Comparison of ENCODE assay signal across 19 cellular contexts in the genomic region with DNA sequence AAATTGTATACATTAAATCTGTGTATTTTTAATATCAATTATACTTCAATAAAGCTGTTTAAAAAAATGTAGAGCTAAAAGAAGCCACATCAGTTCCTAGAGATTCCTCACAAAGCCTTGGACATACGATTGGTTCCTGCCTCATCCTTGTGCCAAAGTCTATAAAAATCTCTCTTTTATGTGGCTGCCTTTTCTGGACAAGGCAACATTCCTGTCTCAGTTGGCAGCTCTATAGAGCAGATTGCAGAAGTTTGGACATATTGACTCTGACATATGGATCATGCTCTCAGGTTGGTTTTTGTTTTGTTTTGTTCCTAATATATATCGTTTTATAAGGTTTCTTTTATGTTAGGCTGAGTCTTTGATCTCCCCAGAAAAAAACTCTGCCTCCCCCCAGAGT.
DNase-seq lines count a peak whose midpoint lies in the region; ATAC-seq and TF ChIP-seq lines count a peak whose summit lies in the region.
"Had no signal": no experiment of that assay in that cellular context is flagged by ENCODE, and none has a peak within 500 bp of the region (broad histone marks: within the 10 kb centered on the region; RNA-seq: fewer than 3 reads in every experiment).

No MANE protein-coding gene starts in this region.

- no peak overlapping the region for H3K27ac ChIP-seq in ascending aorta
- H3K27ac ChIP-seq: 22Rv1, BLaER1, C4-2B, GM23248 had no signal

- H3K9me3 ChIP-seq in ascending aorta = no peaks in the 10 kb centered on the region
- H3K9me3 ChIP-seq: BLaER1 had no signal

- DNase-seq in DMS 273 (lab: John Stamatoyannopoulos, UW; ENCODE audit: unreplicated experiment) (peak; percentile 13), DMS 273 treated with DMSO at 0.1 percent for 48 hours (lab: John Stamatoyannopoulos, UW) (no peak), NCI-H446 (lab: John Stamatoyannopoulos, UW) (peak; percentile 55 to 74), SW480 (ENCODE audit: low spot score) (peak; percentile 84), HPDE6-E6E7 (ENCODE audit: extremely low spot score) (no peak), ascending aorta (ENCODE audit: low spot score in 2 of 2) (no peak)
- DNase-seq in activated T-helper 1 cell treated with anti-CD3 and anti-CD28 coated beads, Interleukin-12 subunit alpha, Interleukin-12 subunit beta, Interleukin-2, Interleukin-4 antibody, amounts not matched to agents 30 ng/mL and 10 ng/mL and 1 ng/mL, durations not matched to agents 14 hours and 24 hours and 36 hours (ENCODE audit: low spot score) = no peak
- DNase-seq: CD4-positive, CD25-positive, alpha-beta regulatory T cell; CD8-positive, alpha-beta memory T cell; DMS153; DND-41; GM23248; H7; HCEC 1CT had no signal

- H3K36me3 ChIP-seq in ascending aorta = no peaks in the 10 kb centered on the region
- H3K36me3 ChIP-seq: BLaER1 had no signal

- H3K4me1 Mint-ChIP-seq in activated T-helper 1 cell treated with anti-CD3 and anti-CD28 coated beads, Interleukin-12 subunit alpha, Interleukin-12 subunit beta, Interleukin-2, Interleukin-4 antibody, amounts not matched to agents 30 ng/mL and 10 ng/mL and 1 ng/mL, durations not matched to agents 14 hours and 24 hours and 36 hours (ENCODE audit: low read depth) = no peaks in the 10 kb centered on the region
- H3K4me1 Mint-ChIP-seq: B cell; CD4-positive, CD25-positive, alpha-beta regulatory T cell; CD8-positive, alpha-beta memory T cell had no signal

- H3K36me3 Mint-ChIP-seq in activated T-helper 1 cell treated with anti-CD3 and anti-CD28 coated beads, Interleukin-12 subunit alpha, Interleukin-12 subunit beta, Interleukin-2, Interleukin-4 antibody, amounts not matched to agents 30 ng/mL and 10 ng/mL and 1 ng/mL, durations not matched to agents 14 hours and 24 hours and 36 hours (ENCODE audit: low read depth) = no peaks in the 10 kb centered on the region
- H3K36me3 Mint-ChIP-seq: CD4-positive, CD25-positive, alpha-beta regulatory T cell; CD8-positive, alpha-beta memory T cell had no signal

- intact Hi-C loops in activated T-helper 1 cell treated with anti-CD3 and anti-CD28 coated beads, Interleukin-12 subunit alpha, Interleukin-12 subunit beta, Interleukin-2, Interleukin-4 antibody, amounts not matched to agents 30 ng/mL and 10 ng/mL and 1 ng/mL, durations not matched to agents 14 hours and 24 hours and 36 hours (cut with micrococcal nuclease) = no loop called here
- intact Hi-C loops in ascending aorta (cut with DNase I) = no loop called here

- no peak overlapping the region for H3K27ac Mint-ChIP-seq in activated T-helper 1 cell treated with anti-CD3 and anti-CD28 coated beads, Interleukin-12 subunit alpha, Interleukin-12 subunit beta, Interleukin-2, Interleukin-4 antibody, amounts not matched to agents 30 ng/mL and 10 ng/mL and 1 ng/mL, durations not matched to agents 14 hours and 24 hours and 36 hours
- H3K27ac Mint-ChIP-seq: B cell; CD4-positive, CD25-positive, alpha-beta regulatory T cell; CD8-positive, alpha-beta memory T cell had no signal

- no peaks in the 10 kb centered on the region for H3K9me3 Mint-ChIP-seq in activated T-helper 1 cell treated with anti-CD3 and anti-CD28 coated beads, Interleukin-12 subunit alpha, Interleukin-12 subunit beta, Interleukin-2, Interleukin-4 antibody, amounts not matched to agents 30 ng/mL and 10 ng/mL and 1 ng/mL, durations not matched to agents 14 hours and 24 hours and 36 hours

- TF ChIP-seq CTCF in ascending aorta (IDR thresholded peaks at IDR 0.05) = no peak

- peaks cover 7% of the 10 kb centered on the region for H3K27me3 Mint-ChIP-seq in activated T-helper 1 cell treated with anti-CD3 and anti-CD28 coated beads, Interleukin-12 subunit alpha, Interleukin-12 subunit beta, Interleukin-2, Interleukin-4 antibody, amounts not matched to agents 30 ng/mL and 10 ng/mL and 1 ng/mL, durations not matched to agents 14 hours and 24 hours and 36 hours (ENCODE audit: insufficient read depth)
- H3K27me3 Mint-ChIP-seq: CD4-positive, CD25-positive, alpha-beta regulatory T cell had no signal

- H3K4me3 ChIP-seq in ascending aorta = no peak overlapping the region
- H3K4me3 ChIP-seq: BLaER1, GM23248 had no signal

- no peak for ATAC-seq in GM18907 (IDR thresholded peaks at IDR 0.05; ENCODE audit: unreplicated experiment)

- no peaks in the 10 kb centered on the region for H3K27me3 ChIP-seq in ascending aorta
- H3K27me3 ChIP-seq: BLaER1 had no signal

- no peak overlapping the region for H3K4me3 Mint-ChIP-seq in activated T-helper 1 cell treated with anti-CD3 and anti-CD28 coated beads, Interleukin-12 subunit alpha, Interleukin-12 subunit beta, Interleukin-2, Interleukin-4 antibody, amounts not matched to agents 30 ng/mL and 10 ng/mL and 1 ng/mL, durations not matched to agents 14 hours and 24 hours and 36 hours
- H3K4me3 Mint-ChIP-seq: B cell; CD4-positive, CD25-positive, alpha-beta regulatory T cell; CD8-positive, alpha-beta memory T cell had no signal

- no peaks in the 10 kb centered on the region for H3K4me1 ChIP-seq in ascending aorta
- H3K4me1 ChIP-seq: BLaER1 had no signal

Comparison
In these comparisons a context has a peak if more than half of its experiments do, and no peak if none do; other contexts are left out.
1. DNase-seq: peak in DMS 273 (single experiment), NCI-H446 (2 of 2) and SW480 (single experiment); none in DMS 273 treated with DMSO at 0.1 percent for 48 hours (single experiment), HPDE6-E6E7 (single experiment), activated T-helper 1 cell treated with anti-CD3 and anti-CD28 coated beads, Interleukin-12 subunit alpha, Interleukin-12 subunit beta, Interleukin-2, Interleukin-4 antibody, amounts not matched to agents 30 ng/mL and 10 ng/mL and 1 ng/mL, durations not matched to agents 14 hours and 24 hours and 36 hours (single experiment) and ascending aorta (0 of 2).